Comparison of ENCODE assay signal across 18 cellular contexts in the genomic region with DNA sequence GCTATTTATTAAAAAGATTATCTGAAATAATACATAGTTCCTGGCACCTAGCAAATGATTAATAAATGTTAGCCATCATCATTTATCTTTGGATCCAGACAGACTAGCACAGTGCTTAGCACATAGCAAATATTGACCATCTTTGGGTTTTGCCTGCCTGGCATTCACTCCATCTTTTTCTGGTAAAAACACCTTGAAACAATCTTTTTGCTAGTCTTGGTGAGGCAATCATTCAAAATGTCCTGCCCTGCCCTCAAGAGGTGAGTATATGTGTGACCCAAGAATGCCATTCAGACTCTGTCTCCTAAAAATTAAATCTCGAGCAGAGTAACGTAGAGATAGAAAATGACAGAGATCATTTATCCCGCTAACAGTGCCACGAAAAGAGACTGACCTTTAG.
DNase-seq lines count a peak whose midpoint lies in the region; ATAC-seq and TF ChIP-seq lines count a peak whose summit lies in the region.
"Had no signal": no experiment of that assay in that cellular context is flagged by ENCODE, and none has a peak within 500 bp of the region (broad histone marks: within the 10 kb centered on the region; RNA-seq: fewer than 3 reads in every experiment).

No MANE protein-coding gene starts in this region.

- intact Hi-C loops in heart right ventricle (cut with DNase I) = loop anchor here in 3 of 10 donors (5.0 to 10.0 kb wide), 3 partner anchors 77 to 333 kb away; partner anchors contain the start of gene ZNF280D (in 2 of the 3)
- intact Hi-C loops in cardiac septum (cut with DNase I) = no loop called here
- intact Hi-C loops in OCI-LY7 (cut with micrococcal nuclease; ENCODE audit: unreplicated experiment) = no loop called here

- peaks cover 19% of the 10 kb centered on the region for H3K9me3 Mint-ChIP-seq in endodermal cell

- H3K4me2 ChIP-seq in OCI-LY7 (ENCODE audit: low read length) = no peak overlapping the region

- H3K36me3 ChIP-seq in heart right ventricle (no peaks in the 10 kb centered on the region), OCI-LY7 (ENCODE audit: insufficient read depth, low read length) (peaks cover 6% of the 10 kb centered on the region; the same call in 1 of the 2 replicates), endodermal cell (ENCODE audit: control insufficient read depth, insufficient read depth, low read length) (no peaks in the 10 kb centered on the region), skeletal muscle tissue (ENCODE audit: control insufficient read depth in 3 of 3, insufficient read depth in 3 of 3, low read length in 3 of 3) (no peaks in the 10 kb centered on the region)
- H3K36me3 ChIP-seq: SJCRH30 had no signal

- H3K79me2 ChIP-seq in OCI-LY7 (ENCODE audit: insufficient read depth, low read depth, low read length) = no peaks in the 10 kb centered on the region

- no TSS peak for BruUV-seq in OCI-LY7 (replicated peaks; lab: Mats Ljungman, UMichigan)

- no peaks in the 10 kb centered on the region for H3K9me2 ChIP-seq in OCI-LY7 (ENCODE audit: insufficient read depth, low read length)

- no peaks in the 10 kb centered on the region for H3K27me3 ChIP-seq in heart right ventricle
- H3K27me3 ChIP-seq in endodermal cell (ENCODE audit: control insufficient read depth, insufficient read depth, low read length, poor library complexity, severe bottlenecking) = no peaks in the 10 kb centered on the region
- H3K27me3 ChIP-seq in skeletal muscle tissue (ENCODE audit: control insufficient read depth in 3 of 3, insufficient read depth in 3 of 3, low read length in 3 of 3) = no peaks in the 10 kb centered on the region
- H3K27me3 ChIP-seq: SJCRH30 had no signal

- H3K4me3 ChIP-seq in heart right ventricle (no peak overlapping the region), OCI-LY7 (ENCODE audit: low read depth, low read length, poor library complexity, severe bottlenecking) (no peak overlapping the region), endodermal cell (ENCODE audit: low read length) (no peak overlapping the region), skeletal muscle tissue (ENCODE audit: low read length in 3 of 3) (no peak overlapping the region)
- H3K4me3 ChIP-seq: GM23248, SJCRH30 had no signal

- H3K27ac ChIP-seq in heart right ventricle (peak overlapping the region in 6 of 10 donors; percentile 40 to 57 (median 48)), OCI-LY7 (ENCODE audit: low read depth, low read length, poor library complexity, severe bottlenecking) (no peak overlapping the region), endodermal cell (ENCODE audit: low read depth, low read length) (no peak overlapping the region), skeletal muscle tissue (ENCODE audit: low read depth, low read length) (peak overlapping the region; percentile 63)
- H3K27ac ChIP-seq: GM23248, SJCRH30 had no signal

- no peak overlapping the region for H3K4me3 Mint-ChIP-seq in endodermal cell

- peak overlapping the region; percentile 47; the same call in 1 of the 2 replicates for H2AFZ ChIP-seq in OCI-LY7 (ENCODE audit: low read length)
- H2AFZ ChIP-seq: GM23248 had no signal

- CTCF ChIA-PET in OCI-LY7 (lab: Charles Lee; ENCODE audit: unreplicated experiment) = no interaction called here

- H3K9ac ChIP-seq in endodermal cell (ENCODE audit: extremely low read depth, low read length, poor library complexity, severe bottlenecking) = no peak overlapping the region
- peak overlapping the region in 1 of 3 donors; percentile 24 for H3K9ac ChIP-seq in skeletal muscle tissue (ENCODE audit: low read depth in 1 of 3, low read length in 3 of 3)
- H3K9ac ChIP-seq: GM23248 had no signal

- H3K27ac Mint-ChIP-seq in endodermal cell = no peak overlapping the region

- no peaks in the 10 kb centered on the region for H3K27me3 Mint-ChIP-seq in endodermal cell (ENCODE audit: insufficient read depth)

- no peaks in the 10 kb centered on the region for H4K20me1 ChIP-seq in OCI-LY7 (ENCODE audit: insufficient read depth, low read length)

- H3K4me1 ChIP-seq in heart right ventricle (peaks cover 0 to 34% (median 19%) of the 10 kb centered on the region in 9 donors), OCI-LY7 (ENCODE audit: insufficient read depth, low read length, poor library complexity, severe bottlenecking) (peaks cover 5% of the 10 kb centered on the region), endodermal cell (ENCODE audit: control insufficient read depth, insufficient read depth, low read length) (no peaks in the 10 kb centered on the region), skeletal muscle tissue (ENCODE audit: control insufficient read depth in 3 of 3, insufficient read depth in 3 of 3, low read length in 3 of 3) (peaks cover 0 to 15% (median 8%) of the 10 kb centered on the region in 3 donors)

- 72 to 91% methylated on average over 4 of the region's 4 CpGs for WGBS in heart right ventricle, 2 donors
- 96 to 97% methylated on average over 4 of the region's 4 CpGs for WGBS in endodermal cell (ENCODE audit: insufficient coverage in 1 of 2, insufficient read length in 1 of 2), 2 experiments

- ATAC-seq in heart right ventricle (peak in 2 of 8 donors; percentile 9 to 13), HG02571 (IDR thresholded peaks at IDR 0.05; ENCODE audit: unreplicated experiment) (no peak), HG03095 (IDR thresholded peaks at IDR 0.05; ENCODE audit: unreplicated experiment) (no peak)

- DNase-seq in heart right ventricle (no peak), cardiac septum (ENCODE audit: low spot score) (no peak), OCI-LY7 (ENCODE audit: low spot score) (no peak), endodermal cell (no peak), DMS79 treated with DMSO at 0.1 percent for 48 hours (lab: John Stamatoyannopoulos, UW) (no peak)
- DNase-seq: 8988T, DMS 273 treated with DMSO at 0.1 percent for 48 hours, GM23248, HCEC 1CT, NCI-H1436, NCI-H1930, NCI-H226, NCI-H524, NCI-H82, SJCRH30 had no signal

- peaks cover 4% of the 10 kb centered on the region for H3K4me1 Mint-ChIP-seq in endodermal cell

- TF ChIP-seq CTCF in heart right ventricle (IDR thresholded peaks at IDR 0.05) (no peak), OCI-LY7 (conservative IDR thresholded peaks at IDR 0.05; ENCODE audit: low read length) (0 out of 2 replicates have a peak, but pooled peaks have one; percentile 23), endodermal cell (conservative IDR thresholded peaks at IDR 0.05) (peak; percentile 30)

- peaks cover 5% of the 10 kb centered on the region for H3K36me3 Mint-ChIP-seq in endodermal cell (ENCODE audit: low read depth)

- POLR2A ChIA-PET in OCI-LY7 (lab: Charles Lee) = no interaction called here

- H3K9me3 ChIP-seq in heart right ventricle (peaks cover 0 to 26% (median 13%) of the 10 kb centered on the region in 11 donors), OCI-LY7 (ENCODE audit: low read length) (peaks cover 26% of the 10 kb centered on the region; the same call in 1 of the 2 replicates), endodermal cell (ENCODE audit: control insufficient read depth, low read length) (peaks cover 20% of the 10 kb centered on the region), skeletal muscle tissue (ENCODE audit: control insufficient read depth in 3 of 3, low read length in 3 of 3) (peaks cover 0 to 8% (median 0%) of the 10 kb centered on the region in 3 donors)

Comparison
In these comparisons a context has a peak if more than half of its experiments do, and no peak if none do; other contexts are left out.
1. H3K27ac ChIP-seq: peak in heart right ventricle (6 of 10) and skeletal muscle tissue (single experiment); none in OCI-LY7 (single experiment) and endodermal cell (single experiment).
2. CTCF ChIP-seq: peak in OCI-LY7 (single experiment) and endodermal cell (single experiment); none in heart right ventricle (0 of 9).